Comparison of ENCODE assay signal across 8 cellular contexts in the genomic region with DNA sequence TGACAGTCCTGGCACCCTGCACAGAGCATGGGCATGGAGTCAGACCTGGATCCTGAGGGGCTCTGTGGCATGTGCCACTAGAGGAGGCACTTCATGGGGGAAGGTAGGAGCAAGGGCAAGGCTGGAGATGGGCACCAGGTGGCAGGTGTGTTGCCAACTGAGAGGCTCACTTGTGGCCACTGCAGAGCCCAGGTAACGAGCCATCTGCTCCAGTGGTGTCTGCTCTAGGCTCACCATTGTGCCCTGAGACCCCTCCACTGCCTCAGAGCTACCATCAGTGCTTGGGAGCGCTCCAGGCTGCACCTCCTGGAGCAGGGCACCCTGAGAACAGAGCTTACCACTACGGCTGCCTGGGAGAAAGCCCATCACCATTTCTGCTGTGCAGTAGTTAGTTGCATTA. TPM values are rescaled to one million over a fixed set of nuclear protein-coding genes. Genes with fewer than 3 reads are reported as not detected.
A peak's percentile ranks its signal among the peaks of the same experiment; 100 is the strongest.
DNase-seq lines count a peak whose midpoint lies in the region; ATAC-seq, FAIRE-seq and TF ChIP-seq lines count a peak whose summit lies in the region.

No MANE protein-coding gene starts in this region.

- RAD21 ChIA-PET in GM12878 (lab: Charles Lee; ENCODE audit: unreplicated experiment): interaction anchor here (0.6 kb wide), 1 partner anchor 168 kb away, joined by 3 read pairs; no protein-coding TSS in a partner anchor

- FAIRE-seq in GM12878 (lab: Jason Lieb, UNC) (no peak), frontal cortex (lab: Jason Lieb, UNC) (no peak)

- no TSS peak for BruUV-seq in GM12878 (replicated peaks; lab: Mats Ljungman, UMichigan)

- peaks cover 28% of the 10 kb centered on the region for H3K4me1 Mint-ChIP-seq in CD8-positive, alpha-beta T cell (ENCODE audit: low read depth)
- H3K4me1 Mint-ChIP-seq in natural killer cell: peaks cover 0 to 20% of the 10 kb centered on the region in 2 donors

- H3K27ac Mint-ChIP-seq in CD8-positive, alpha-beta T cell: peak overlapping the region; percentile 55
- H3K27ac Mint-ChIP-seq in natural killer cell: peak overlapping the region in 1 of 2 donors; percentile 35

- ATAC-seq in CD8-positive, alpha-beta T cell: peak; percentile 13
- ATAC-seq in GM12878 (peak; percentile 8; the same call in 2 of the 3 replicates), natural killer cell (no peak), HG02763 (IDR thresholded peaks at IDR 0.05; ENCODE audit: unreplicated experiment) (no peak), HG03521 (IDR thresholded peaks at IDR 0.05; ENCODE audit: unreplicated experiment) (no peak)

- H3K4me2 ChIP-seq in Karpas-422 (ENCODE audit: low read depth, low read length, poor library complexity, severe bottlenecking) (peak overlapping the region; percentile 92), GM12878 (ENCODE audit: control insufficient read depth, insufficient read depth) (peak overlapping the region; percentile 74; the same call in 1 of the 2 replicates)

- H3K9ac ChIP-seq in Karpas-422 (ENCODE audit: low read length) (peak overlapping the region; percentile 89), GM12878 (ENCODE audit: control insufficient read depth, insufficient read depth, low read length) (no peak overlapping the region)

- peak overlapping the region; percentile 61 for H3K4me3 Mint-ChIP-seq in CD8-positive, alpha-beta T cell
- peak overlapping the region; percentile 74 for H3K4me3 Mint-ChIP-seq in natural killer cell

- WGBS in GM12878 (ENCODE audit: insufficient coverage, insufficient replicate concordance, low lambda C conversion rate, missing lambda C conversion rate): 67% methylated on average over 3 of the region's 3 CpGs

- H2AFZ ChIP-seq in Karpas-422 (ENCODE audit: low read length) (no peak overlapping the region; the same call in 1 of the 2 replicates), GM12878 (ENCODE audit: control insufficient read depth, low read depth, low read length) (no peak overlapping the region)

- POLR2A ChIA-PET in CD8-positive, alpha-beta T cell (lab: Charles Lee): interaction anchor here (1.1 to 2.6 kb wide), 2 partner anchors 12 to 160 kb away, joined by 3 to 17 read pairs; a partner anchor contains a TSS
- POLR2A ChIA-PET in GM12878 (lab: Charles Lee): no interaction called here

- H3K9me3 Mint-ChIP-seq in CD8-positive, alpha-beta T cell: no peaks in the 10 kb centered on the region
- H3K9me3 Mint-ChIP-seq in natural killer cell: no peaks in the 10 kb centered on the region

- in situ Hi-C loops in GM12878 (cut with MboI): no loop called here

- intact Hi-C loops in CD8-positive, alpha-beta T cell (cut with DNase I, micrococcal nuclease): loop anchor here (2.0 to 10.0 kb wide), 5 partner anchors 76 to 406 kb away; a partner anchor contains a TSS
- intact Hi-C loops in GM12878 (cut with micrococcal nuclease; ENCODE audit: unreplicated experiment): no loop called here
- intact Hi-C loops in natural killer cell (cut with micrococcal nuclease): loop anchor here (2.0 kb wide), 1 partner anchor 14 kb away; a partner anchor contains a TSS

- peaks cover 42% of the 10 kb centered on the region for H3K4me1 ChIP-seq in CD8-positive, alpha-beta T cell (ENCODE audit: insufficient read depth, low read length)
- peaks cover 25% of the 10 kb centered on the region for H3K4me1 ChIP-seq in Karpas-422 (ENCODE audit: low read length)
- H3K4me1 ChIP-seq in GM12878 (ENCODE audit: control insufficient read depth, insufficient read depth, low read length): peaks cover 12% of the 10 kb centered on the region

- CTCF ChIA-PET in CD8-positive, alpha-beta T cell (lab: Charles Lee): interaction anchor here (1.0 to 3.2 kb wide), 8 partner anchors 11 to 166 kb away, joined by 3 to 21 read pairs (median 6); no protein-coding TSS in a partner anchor
- CTCF ChIA-PET in GM12878 (lab: Yijun Ruan, JAX): interaction anchor here (1.0 to 2.1 kb wide), 2 partner anchors 9 to 161 kb away, joined by 4 to 7 read pairs; no protein-coding TSS in a partner anchor

- peak; percentile 15 for TF ChIP-seq CTCF in CD8-positive, alpha-beta T cell (IDR thresholded peaks at IDR 0.05)
- TF ChIP-seq CTCF in GM12878 (IDR thresholded peaks at IDR 0.05 in 2 of 3, conservative IDR thresholded peaks at IDR 0.05 in 1 of 3; ENCODE audit: control insufficient read depth in 2 of 3, extremely low read depth in 1 of 3, insufficient read depth in 1 of 3, low read depth in 3 of 3, low read length in 3 of 3): no peak; a peak in 1 of 6 replicates
- no peak for TF ChIP-seq CTCF in natural killer cell (IDR thresholded peaks at IDR 0.05)

- H3K36me3 ChIP-seq in CD8-positive, alpha-beta T cell (ENCODE audit: insufficient read depth, low read length): no peaks in the 10 kb centered on the region
- H3K36me3 ChIP-seq in Karpas-422 (ENCODE audit: insufficient read depth, low read length): peaks cover 7% of the 10 kb centered on the region; the same call in 1 of the 2 replicates
- H3K36me3 ChIP-seq in GM12878 (ENCODE audit: control insufficient read depth in 2 of 2, insufficient read depth in 2 of 2, low read length in 1 of 2): peaks cover 15 to 17% of the 10 kb centered on the region in 2 experiments; a peak in 3 of 4 replicates

- no peaks in the 10 kb centered on the region for H3K9me3 ChIP-seq in CD8-positive, alpha-beta T cell (ENCODE audit: low read length)
- H3K9me3 ChIP-seq in Karpas-422 (ENCODE audit: low read length) (no peaks in the 10 kb centered on the region), GM12878 (replicated peaks; ENCODE audit: control insufficient read depth, insufficient read depth, low read length) (no peaks in the 10 kb centered on the region)

- no peaks in the 10 kb centered on the region for H3K9me2 ChIP-seq in Karpas-422 (replicated peaks; ENCODE audit: insufficient read depth, low read length)

- no peak for DNase-seq in CD8-positive, alpha-beta T cell
- DNase-seq in Karpas-422 (peak; percentile 52), GM12878 (ENCODE audit: low read depth, low spot score) (no peak), natural killer cell (no peak), NCI-H2107 (lab: John Stamatoyannopoulos, UW) (no peak), frontal cortex (ENCODE audit: low spot score in 2 of 2) (no peak)

- H3K36me3 Mint-ChIP-seq in CD8-positive, alpha-beta T cell: peaks cover 28% of the 10 kb centered on the region
- no peaks in the 10 kb centered on the region for H3K36me3 Mint-ChIP-seq in natural killer cell

- H3K27ac ChIP-seq in CD8-positive, alpha-beta T cell (ENCODE audit: low read depth, low read length): no peak overlapping the region
- H3K27ac ChIP-seq in Karpas-422 (ENCODE audit: low read length) (peak overlapping the region; percentile 40; the same call in 1 of the 2 replicates), GM12878 (ENCODE audit: control insufficient read depth, insufficient read depth) (no peak overlapping the region)

- no peak for TF ChIP-seq RAD21 in GM12878 (IDR thresholded peaks at IDR 0.05; ENCODE audit: insufficient read depth, low read depth, low read length)

- SMC1A ChIA-PET in GM12878 (lab: Charles Lee; ENCODE audit: uncharacterized antibody, unreplicated experiment): interaction anchor here (1.5 kb wide), 1 partner anchor 12 kb away, joined by 5 read pairs; no protein-coding TSS in a partner anchor

- no peak for TF ChIP-seq POLR2A in GM12878 (IDR thresholded peaks at IDR 0.05; ENCODE audit: low read depth, low read length)

- TF ChIP-seq EP300 in GM12878 (IDR thresholded peaks at IDR 0.05; ENCODE audit: borderline replicate concordance in 1 of 2, control insufficient read depth in 1 of 2, low read depth in 2 of 2, low read length in 2 of 2): no peak

- H3K27me3 Mint-ChIP-seq in CD8-positive, alpha-beta T cell (ENCODE audit: low read depth): no peaks in the 10 kb centered on the region
- H3K27me3 Mint-ChIP-seq in natural killer cell (ENCODE audit: low read depth in 2 of 2): no peaks in the 10 kb centered on the region

- H3K4me3 ChIP-seq in CD8-positive, alpha-beta T cell (ENCODE audit: low read depth, low read length): no peak overlapping the region
- H3K4me3 ChIP-seq in Karpas-422 (ENCODE audit: low read length): peak overlapping the region; percentile 88; the same call in 1 of the 2 replicates
- H3K4me3 ChIP-seq in GM12878: no peak overlapping the region

- H3K27me3 ChIP-seq in CD8-positive, alpha-beta T cell (ENCODE audit: insufficient read depth, low read length): no peaks in the 10 kb centered on the region
- H3K27me3 ChIP-seq in Karpas-422 (ENCODE audit: low read length) (no peaks in the 10 kb centered on the region), GM12878 (replicated peaks in 1 of 2; ENCODE audit: control insufficient read depth in 2 of 2, insufficient read depth in 2 of 2, low read length in 1 of 2) (no peaks in the 10 kb centered on the region)

- H3K79me2 ChIP-seq in Karpas-422 (ENCODE audit: low read length) (no peaks in the 10 kb centered on the region), GM12878 (ENCODE audit: control insufficient read depth, insufficient read depth, low read length) (peaks cover 7% of the 10 kb centered on the region)

- H4K20me1 ChIP-seq in Karpas-422 (ENCODE audit: insufficient read depth, low read depth, low read length) (peaks cover 28% of the 10 kb centered on the region), GM12878 (ENCODE audit: control insufficient read depth, insufficient read depth) (no peaks in the 10 kb centered on the region)

RNA-seq across cellular contexts. Expression of a gene that starts 1.3 kb away (rescaled TPM):
- total RNA-seq in CD8-positive, alpha-beta T cell: 10 to 100 TPM; 39.3 to 43.4 TPM
- total RNA-seq in Karpas-422 (2014; rRNA removed; shearing (Covaris generic); ENCODE audit: low replicate concordance): 8.9 and 11.5 TPM in 2 replicates
- total RNA-seq in GM12878 (2013; cell fraction: nucleolus; rRNA removed): 17.6 and 19.0 TPM in 2 replicates
- 8.8 and 11.7 TPM in 2 replicates for total RNA-seq in GM12878 (2014; rRNA removed)
- total RNA-seq in GM12878 (2014; rRNA removed; fragmentation: Illumina TruSeq; extraction: Trizol): 3.9 and 4.7 TPM in 2 replicates
- 42.1 and 46.3 TPM in 2 replicates for total RNA-seq in GM12878 (2021)
- polyA plus RNA-seq in GM12878 (2011; ENCODE audit: low read depth): 4.9 TPM
- 4.2 and 6.7 TPM in 2 replicates for polyA plus RNA-seq in GM12878 (2011; rRNA removed)
- polyA plus RNA-seq in GM12878 (2011; cell fraction: cytosol; rRNA removed): 10.4 and 14.3 TPM in 2 replicates
- 150 and 193 TPM in 2 replicates for polyA plus RNA-seq in GM12878 (2011; cell fraction: nucleus; rRNA removed)
- 18.1 and 18.5 TPM in 2 replicates for polyA plus RNA-seq in GM12878 (2012)
- polyA plus RNA-seq in GM12878 (2014; fragmentation: Illumina TruSeq; extraction: Trizol): 4.5 and 9.4 TPM in 2 replicates
- under 1 TPM; 0.03 to 0.13 TPM for polyA plus RNA-seq in GM12878 (2014; fragmentation: Nextera tagmentation; extraction: Ambion mirVana)
- 42.4 and 48.7 TPM in 2 replicates for polyA plus RNA-seq in GM12878 (2014; rRNA removed)
- polyA plus RNA-seq in GM12878 (2016; fragmentation: Nextera tagmentation; extraction: Ambion mirVana): 1 to 10 TPM; 2.2 to 2.6 TPM
- 3.5 and 8.1 TPM in 2 replicates for polyA minus RNA-seq in GM12878 (2011; rRNA and poly(A)+ RNA removed)
- 4.3 and 6.0 TPM in 2 replicates for polyA minus RNA-seq in GM12878 (2011; cell fraction: cytosol; rRNA and poly(A)+ RNA removed)
- 8.5 and 10.9 TPM in 2 replicates for polyA minus RNA-seq in GM12878 (2011; cell fraction: nucleus; rRNA and poly(A)+ RNA removed)
- 10 to 100 TPM; 64.0 to 75.6 (median 65.3) TPM for total RNA-seq in natural killer cell
- total RNA-seq in frontal cortex: 2.9 TPM

RNA-seq across cellular contexts. Expression of a gene that starts 13.3 kb away (rescaled TPM):
- total RNA-seq in CD8-positive, alpha-beta T cell: 10 to 100 TPM; 57.8 to 62.8 TPM
- total RNA-seq in Karpas-422 (2014; rRNA removed; shearing (Covaris generic); ENCODE audit: low replicate concordance): 54.8 and 130 TPM in 2 replicates
- 84.7 and 99.7 TPM in 2 replicates for total RNA-seq in GM12878 (2013; cell fraction: nucleolus; rRNA removed)
- 81.0 and 88.7 TPM in 2 replicates for total RNA-seq in GM12878 (2014; rRNA removed)
- total RNA-seq in GM12878 (2014; rRNA removed; fragmentation: Illumina TruSeq; extraction: Trizol): 38.3 and 44.1 TPM in 2 replicates
- total RNA-seq in GM12878 (2021): 81.2 and 94.6 TPM in 2 replicates
- polyA plus RNA-seq in GM12878 (2011; ENCODE audit: low read depth): 49.3 TPM
- polyA plus RNA-seq in GM12878 (2011; rRNA removed): 12.5 and 22.9 TPM in 2 replicates
- 36.7 and 60.9 TPM in 2 replicates for polyA plus RNA-seq in GM12878 (2011; cell fraction: cytosol; rRNA removed)
- 293 and 316 TPM in 2 replicates for polyA plus RNA-seq in GM12878 (2011; cell fraction: nucleus; rRNA removed)
- polyA plus RNA-seq in GM12878 (2012): 56.3 and 73.5 TPM in 2 replicates
- polyA plus RNA-seq in GM12878 (2014; fragmentation: Illumina TruSeq; extraction: Trizol): 10.6 and 30.7 TPM in 2 replicates
- 1 to 10 TPM in 1 of 2 experiments, under 1 TPM in 1; 0.29 to 4.8 TPM for polyA plus RNA-seq in GM12878 (2014; fragmentation: Nextera tagmentation; extraction: Ambion mirVana)
- polyA plus RNA-seq in GM12878 (2014; rRNA removed): 97.0 and 114 TPM in 2 replicates
- 10 to 100 TPM; 71.7 to 87.3 TPM for polyA plus RNA-seq in GM12878 (2016; fragmentation: Nextera tagmentation; extraction: Ambion mirVana)
- 28.7 and 53.2 TPM in 2 replicates for polyA minus RNA-seq in GM12878 (2011; rRNA and poly(A)+ RNA removed)
- polyA minus RNA-seq in GM12878 (2011; cell fraction: cytosol; rRNA and poly(A)+ RNA removed): 24.7 and 24.9 TPM in 2 replicates
- 62.1 and 105 TPM in 2 replicates for polyA minus RNA-seq in GM12878 (2011; cell fraction: nucleus; rRNA and poly(A)+ RNA removed)
- total RNA-seq in natural killer cell: 100 to 1,000 TPM in 1 of 3 donors, 10 to 100 TPM in 2; 86.4 to 104 (median 86.5) TPM
- 28.9 TPM for total RNA-seq in frontal cortex

RNA-seq across cellular contexts. Expression of a gene that starts 14.4 kb away (rescaled TPM):
- 10 to 100 TPM; 61.5 to 66.2 TPM for total RNA-seq in CD8-positive, alpha-beta T cell
- total RNA-seq in Karpas-422 (2014; rRNA removed; shearing (Covaris generic); ENCODE audit: low replicate concordance): 133 and 205 TPM in 2 replicates
- total RNA-seq in GM12878 (2013; cell fraction: nucleolus; rRNA removed): 74.7 and 76.8 TPM in 2 replicates
- total RNA-seq in GM12878 (2014; rRNA removed): 415 and 441 TPM in 2 replicates
- total RNA-seq in GM12878 (2014; rRNA removed; fragmentation: Illumina TruSeq; extraction: Trizol): 365 and 396 TPM in 2 replicates
- total RNA-seq in GM12878 (2021): 378 and 379 TPM in 2 replicates
- polyA plus RNA-seq in GM12878 (2011; ENCODE audit: low read depth): 113 TPM
- 207 and 270 TPM in 2 replicates for polyA plus RNA-seq in GM12878 (2011; rRNA removed)
- 417 and 421 TPM in 2 replicates for polyA plus RNA-seq in GM12878 (2011; cell fraction: cytosol; rRNA removed)
- 245 and 344 TPM in 2 replicates for polyA plus RNA-seq in GM12878 (2011; cell fraction: nucleus; rRNA removed)
- polyA plus RNA-seq in GM12878 (2012): 160 and 180 TPM in 2 replicates
- polyA plus RNA-seq in GM12878 (2014; fragmentation: Illumina TruSeq; extraction: Trizol): 301 and 393 TPM in 2 replicates
- polyA plus RNA-seq in GM12878 (2014; fragmentation: Nextera tagmentation; extraction: Ambion mirVana): 100 to 1,000 TPM in 1 of 2 experiments, 10 to 100 TPM in 1; 55.3 to 137 TPM
- polyA plus RNA-seq in GM12878 (2014; rRNA removed): 512 and 514 TPM in 2 replicates
- 100 to 1,000 TPM; 800 to 808 TPM for polyA plus RNA-seq in GM12878 (2016; fragmentation: Nextera tagmentation; extraction: Ambion mirVana)
- 168 and 187 TPM in 2 replicates for polyA minus RNA-seq in GM12878 (2011; rRNA and poly(A)+ RNA removed)
- 103 and 116 TPM in 2 replicates for polyA minus RNA-seq in GM12878 (2011; cell fraction: cytosol; rRNA and poly(A)+ RNA removed)
- polyA minus RNA-seq in GM12878 (2011; cell fraction: nucleus; rRNA and poly(A)+ RNA removed): 36.8 and 71.0 TPM in 2 replicates
- total RNA-seq in natural killer cell: 10 to 100 TPM; 54.0 to 61.0 (median 56.3) TPM
- 182 TPM for total RNA-seq in frontal cortex

RNA-seq across cellular contexts. Expression of a gene that starts 20.5 kb away (rescaled TPM):
- total RNA-seq in CD8-positive, alpha-beta T cell: not detected
- not detected in 2 replicates for total RNA-seq in Karpas-422 (2014; rRNA removed; shearing (Covaris generic); ENCODE audit: low replicate concordance)
- not detected in 2 replicates for total RNA-seq in GM12878 (2013; cell fraction: nucleolus; rRNA removed)
- total RNA-seq in GM12878 (2014; rRNA removed) (not detected in 2 replicates), GM12878 (2014; rRNA removed; fragmentation: Illumina TruSeq; extraction: Trizol) (not detected in 2 replicates), GM12878 (2021) (not detected in 2 replicates), natural killer cell (under 1 TPM in 1 of 3 donors, not detected in 2; 0.64 TPM), frontal cortex (0.82 TPM)
- 0.18 TPM for polyA plus RNA-seq in GM12878 (2011; ENCODE audit: low read depth)
- polyA plus RNA-seq in GM12878 (2011; rRNA removed) (not detected in 2 replicates), GM12878 (2014; fragmentation: Illumina TruSeq; extraction: Trizol) (not detected in 2 replicates), GM12878 (2014; fragmentation: Nextera tagmentation; extraction: Ambion mirVana) (not detected), GM12878 (2014; rRNA removed) (not detected in 2 replicates), GM12878 (2016; fragmentation: Nextera tagmentation; extraction: Ambion mirVana) (not detected)
- not detected in 2 replicates for polyA plus RNA-seq in GM12878 (2011; cell fraction: cytosol; rRNA removed)
- not detected in 2 replicates for polyA plus RNA-seq in GM12878 (2011; cell fraction: nucleus; rRNA removed)
- 0.10 TPM in 1 of 2 replicates, not detected in the other for polyA plus RNA-seq in GM12878 (2012)
- not detected in 2 replicates for polyA minus RNA-seq in GM12878 (2011; rRNA and poly(A)+ RNA removed)
- not detected in 2 replicates for polyA minus RNA-seq in GM12878 (2011; cell fraction: cytosol; rRNA and poly(A)+ RNA removed)
- polyA minus RNA-seq in GM12878 (2011; cell fraction: nucleus; rRNA and poly(A)+ RNA removed): not detected in 2 replicates

RNA-seq across cellular contexts. Expression of a gene that starts 50.3 kb away (rescaled TPM):
- 10 to 100 TPM; 16.9 to 22.1 TPM for total RNA-seq in CD8-positive, alpha-beta T cell
- total RNA-seq in Karpas-422 (2014; rRNA removed; shearing (Covaris generic); ENCODE audit: low replicate concordance): 16.4 and 26.6 TPM in 2 replicates
- total RNA-seq in GM12878 (2013; cell fraction: nucleolus; rRNA removed): 62.1 and 88.0 TPM in 2 replicates
- total RNA-seq in GM12878 (2014; rRNA removed) (24.1 and 28.5 TPM in 2 replicates), GM12878 (2014; rRNA removed; fragmentation: Illumina TruSeq; extraction: Trizol) (15.4 and 17.3 TPM in 2 replicates), GM12878 (2021) (33.0 and 35.1 TPM in 2 replicates), natural killer cell (10 to 100 TPM; 45.3 to 64.7 (median 64.0) TPM), frontal cortex (42.8 TPM)
- 10.6 TPM for polyA plus RNA-seq in GM12878 (2011; ENCODE audit: low read depth)
- polyA plus RNA-seq in GM12878 (2011; rRNA removed) (15.0 and 17.1 TPM in 2 replicates), GM12878 (2014; fragmentation: Illumina TruSeq; extraction: Trizol) (14.1 and 17.9 TPM in 2 replicates), GM12878 (2014; fragmentation: Nextera tagmentation; extraction: Ambion mirVana) (1 to 10 TPM; 1.2 to 2.5 TPM), GM12878 (2014; rRNA removed) (27.8 and 29.7 TPM in 2 replicates), GM12878 (2016; fragmentation: Nextera tagmentation; extraction: Ambion mirVana) (10 to 100 TPM; 12.9 to 16.9 TPM)
- 18.7 and 20.5 TPM in 2 replicates for polyA plus RNA-seq in GM12878 (2011; cell fraction: cytosol; rRNA removed)
- 96.6 and 126 TPM in 2 replicates for polyA plus RNA-seq in GM12878 (2011; cell fraction: nucleus; rRNA removed)
- polyA plus RNA-seq in GM12878 (2012): 13.6 and 18.8 TPM in 2 replicates
- 18.9 and 21.9 TPM in 2 replicates for polyA minus RNA-seq in GM12878 (2011; rRNA and poly(A)+ RNA removed)
- 7.9 and 8.5 TPM in 2 replicates for polyA minus RNA-seq in GM12878 (2011; cell fraction: cytosol; rRNA and poly(A)+ RNA removed)
- polyA minus RNA-seq in GM12878 (2011; cell fraction: nucleus; rRNA and poly(A)+ RNA removed): 18.7 and 34.8 TPM in 2 replicates

Comparison
In these comparisons a context has a peak if more than half of its experiments do, and no peak if none do; other contexts are left out.
1. ATAC-seq: peak in CD8-positive, alpha-beta T cell (single experiment) and GM12878 (single experiment); none in natural killer cell (0 of 3), HG02763 (single experiment) and HG03521 (single experiment).